Comparison of ENCODE assay signal across 12 cellular contexts in the genomic region with DNA sequence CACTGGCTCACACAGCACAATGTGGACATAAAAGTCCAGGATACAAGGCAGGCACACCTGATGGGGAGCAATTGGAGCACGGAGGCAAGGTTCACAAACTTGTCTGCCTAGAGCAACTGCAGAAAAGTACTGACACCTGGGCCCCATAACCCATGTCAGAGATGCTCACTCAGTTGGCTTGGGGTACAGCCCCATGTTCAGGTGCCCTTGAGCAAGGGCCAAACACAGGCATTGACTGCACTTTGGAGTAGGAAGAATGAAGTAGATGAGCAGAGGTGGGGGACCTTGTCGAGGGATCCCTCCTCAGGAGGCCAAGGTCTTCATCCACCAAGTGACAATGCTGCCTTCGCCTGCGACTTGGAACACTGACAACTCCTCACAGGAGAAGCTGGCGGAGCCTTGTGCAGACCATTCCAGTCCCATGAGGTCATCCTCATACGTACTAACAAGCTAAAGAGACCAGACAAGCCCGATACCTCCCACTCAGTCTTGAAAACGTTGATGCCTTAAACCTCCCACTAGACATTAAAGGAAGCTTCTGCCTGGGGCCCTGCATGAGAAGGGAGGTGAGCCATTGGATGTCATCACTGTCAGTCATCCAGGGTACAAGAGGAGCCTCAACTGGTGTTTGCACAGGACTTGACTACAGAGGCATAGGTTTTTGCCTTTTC. TPM values are rescaled to one million over a fixed set of nuclear protein-coding genes. Genes with fewer than 3 reads are reported as not detected.
DNase-seq lines count a peak whose midpoint lies in the region; ATAC-seq and TF ChIP-seq lines count a peak whose summit lies in the region.
"Had no signal": no experiment of that assay in that cellular context is flagged by ENCODE, and none has a peak within 500 bp of the region (broad histone marks: within the 10 kb centered on the region; RNA-seq: fewer than 3 reads in every experiment).

No MANE protein-coding gene starts in this region.

- H3K9me3 ChIP-seq in endodermal cell (ENCODE audit: control insufficient read depth, low read length) (peaks cover 16% of the 10 kb centered on the region), neuronal stem cell (replicated peaks in 1 of 2; ENCODE audit: control insufficient read depth in 2 of 2, insufficient read depth in 1 of 2, low read depth in 1 of 2, low read length in 2 of 2) (peaks cover 0 to 1% of the 10 kb centered on the region in 2 donors)

- no peak overlapping the region for H2BK5ac ChIP-seq in neuronal stem cell (ENCODE audit: low read length)

- no peak overlapping the region for H3K27ac Mint-ChIP-seq in endodermal cell
- H3K27ac Mint-ChIP-seq: activated CD4-positive, alpha-beta T cell treated with anti-CD3 and anti-CD28 coated beads, Interleukin-2, amount 10 ng/mL, durations not matched to agents 7 days and 5 days had no signal

- H3K4ac ChIP-seq in neuronal stem cell (ENCODE audit: low read length): no peak overlapping the region

- H2AK5ac ChIP-seq in neuronal stem cell (ENCODE audit: low read depth, low read length): peak overlapping the region; percentile 51

- no peak overlapping the region for H2BK120ac ChIP-seq in neuronal stem cell (ENCODE audit: low read depth, low read length)

- no peaks in the 10 kb centered on the region for H3K27me3 ChIP-seq in endodermal cell (ENCODE audit: control insufficient read depth, insufficient read depth, low read length, poor library complexity, severe bottlenecking)
- peaks cover 0 to 4% (median 0%) of the 10 kb centered on the region in 3 experiments for H3K27me3 ChIP-seq in neuronal stem cell (ENCODE audit: control insufficient read depth in 3 of 3, insufficient read depth in 3 of 3, low read depth in 1 of 3, low read length in 3 of 3)

- H3K18ac ChIP-seq in neuronal stem cell (ENCODE audit: low read length): peak overlapping the region; percentile 24

- no peak overlapping the region for H4K91ac ChIP-seq in neuronal stem cell (ENCODE audit: low read depth, low read length, poor library complexity)

- H3K4me2 ChIP-seq in neuronal stem cell (ENCODE audit: insufficient read depth, low read length, poor library complexity, severe bottlenecking): no peak overlapping the region

- H3K79me1 ChIP-seq in neuronal stem cell (ENCODE audit: low read depth, low read length): no peaks in the 10 kb centered on the region

- H3K36me3 Mint-ChIP-seq in endodermal cell (ENCODE audit: low read depth): no peaks in the 10 kb centered on the region
- no peaks in the 10 kb centered on the region for H3K36me3 Mint-ChIP-seq in activated T-cell treated with anti-CD3 and anti-CD28 coated beads, Interleukin-2, amount 50 U/mL, for 4 hours (ENCODE audit: insufficient read depth)

- no peaks in the 10 kb centered on the region for H3K27me3 Mint-ChIP-seq in endodermal cell (ENCODE audit: insufficient read depth)
- peaks cover 9% of the 10 kb centered on the region for H3K27me3 Mint-ChIP-seq in activated T-cell treated with anti-CD3 and anti-CD28 coated beads, Interleukin-2, amount 50 U/mL, for 4 hours (ENCODE audit: low read depth)

- H3K27ac ChIP-seq in endodermal cell (ENCODE audit: low read depth, low read length): no peak overlapping the region
- H3K27ac ChIP-seq in neuronal stem cell (replicated peaks; ENCODE audit: low read length): no peak overlapping the region

- ATAC-seq in activated T-cell treated with anti-CD3 and anti-CD28 coated beads, Interleukin-2, amount 50 U/mL, for 4 hours: no peak

- no peaks in the 10 kb centered on the region for H3K4me1 Mint-ChIP-seq in endodermal cell
- peaks cover 3% of the 10 kb centered on the region for H3K4me1 Mint-ChIP-seq in activated T-cell treated with anti-CD3 and anti-CD28 coated beads, Interleukin-2, amount 50 U/mL, for 4 hours (ENCODE audit: low read depth)

- in situ Hi-C loops in KBM-7 (cut with MboI; ENCODE audit: low pct_unique_long_range_greater_than_20kb, low sequenced_read_pairs): no loop called here

- no peak overlapping the region for H3K9ac ChIP-seq in endodermal cell (ENCODE audit: extremely low read depth, low read length, poor library complexity, severe bottlenecking)
- no peak overlapping the region for H3K9ac ChIP-seq in neuronal stem cell (ENCODE audit: low read depth, low read length, poor library complexity)

- H2BK15ac ChIP-seq in neuronal stem cell (ENCODE audit: low read length): no peak overlapping the region

- DNase-seq in Daoy (ENCODE audit: low read depth) (peak; percentile 60), LNCaP clone FGC (ENCODE audit: low read depth) (peak; percentile 50), endodermal cell (peak; percentile 46), neuronal stem cell (ENCODE audit: low spot score) (no peak), NCI-H128 (lab: John Stamatoyannopoulos, UW; ENCODE audit: unreplicated experiment) (no peak), amygdala (lab: John Stamatoyannopoulos, UW) (no peak), KBM-7 (no peak)
- DNase-seq in activated T-cell treated with anti-CD3 and anti-CD28 coated beads, Interleukin-2, amount 50 U/mL, for 4 hours: no peak
- DNase-seq: activated CD4-positive, alpha-beta T cell treated with anti-CD3 and anti-CD28 coated beads, Interleukin-2, amount 10 ng/mL, durations not matched to agents 7 days and 5 days; activated naive CD4-positive, alpha-beta T cell treated with Interleukin-2 at 50 U/mL for 16 hours; COR-L47; NCI-H526 had no signal

- H3K36me3 ChIP-seq in endodermal cell (ENCODE audit: control insufficient read depth, insufficient read depth, low read length) (no peaks in the 10 kb centered on the region), neuronal stem cell (replicated peaks in 1 of 2; ENCODE audit: control insufficient read depth in 2 of 2, insufficient read depth in 2 of 2, low read length in 2 of 2) (no peaks in the 10 kb centered on the region)

- no peak overlapping the region for H2BK12ac ChIP-seq in neuronal stem cell (ENCODE audit: low read length)

- H3K14ac ChIP-seq in neuronal stem cell (ENCODE audit: low read length): peak overlapping the region; percentile 10

- TF ChIP-seq CTCF in LNCaP clone FGC (IDR thresholded peaks at IDR 0.05; ENCODE audit: control insufficient read depth, extremely low read depth, insufficient read depth) (no peak), endodermal cell (conservative IDR thresholded peaks at IDR 0.05) (no peak)

- peaks cover 14% of the 10 kb centered on the region for H3K9me3 Mint-ChIP-seq in endodermal cell
- peaks cover 3% of the 10 kb centered on the region for H3K9me3 Mint-ChIP-seq in activated T-cell treated with anti-CD3 and anti-CD28 coated beads, Interleukin-2, amount 50 U/mL, for 4 hours

- H3K4me3 ChIP-seq in LNCaP clone FGC (ENCODE audit: low read depth, low read length) (no peak overlapping the region), endodermal cell (ENCODE audit: low read length) (no peak overlapping the region), neuronal stem cell (ENCODE audit: low read length in 2 of 2) (no peak overlapping the region)

- no peaks in the 10 kb centered on the region for H3K4me1 ChIP-seq in endodermal cell (ENCODE audit: control insufficient read depth, insufficient read depth, low read length)
- H3K4me1 ChIP-seq in neuronal stem cell (ENCODE audit: control insufficient read depth in 2 of 2, insufficient read depth in 1 of 2, low read depth in 1 of 2, low read length in 2 of 2): peaks cover 0 to 4% of the 10 kb centered on the region in 2 donors

- no peak overlapping the region for H4K8ac ChIP-seq in neuronal stem cell (ENCODE audit: low read depth, low read length)

- no peak overlapping the region for H3K4me3 Mint-ChIP-seq in endodermal cell
- no peak overlapping the region for H3K4me3 Mint-ChIP-seq in activated T-cell treated with anti-CD3 and anti-CD28 coated beads, Interleukin-2, amount 50 U/mL, for 4 hours
- H3K4me3 Mint-ChIP-seq: activated CD4-positive, alpha-beta T cell treated with anti-CD3 and anti-CD28 coated beads, Interleukin-2, amount 10 ng/mL, durations not matched to agents 7 days and 5 days had no signal

- H2AFZ ChIP-seq in neuronal stem cell (ENCODE audit: low read length): no peak overlapping the region

- WGBS in endodermal cell (ENCODE audit: insufficient coverage in 1 of 2, insufficient read length in 1 of 2), 2 experiments: 69 to 84% methylated on average over 5 to 8 of the region's 8 CpGs
- WGBS in neuronal stem cell (ENCODE audit: extremely low coverage in 2 of 2, insufficient read length in 2 of 2, insufficient replicate concordance in 1 of 2), 2 donors: no CpG with 5 or more reads among the region's 8 CpGs

- H3K23ac ChIP-seq in neuronal stem cell (ENCODE audit: low read depth, low read length, poor library complexity): no peak overlapping the region

RNA-seq across cellular contexts. Expression of gene C14orf180, which starts 42.5 kb away (rescaled TPM):
- not detected in 2 replicates for total RNA-seq in Daoy (2014; rRNA removed; shearing (Covaris generic))
- total RNA-seq in endodermal cell: not detected
- polyA plus RNA-seq in endodermal cell (2013, experiment 1 of 2): not detected
- not detected for polyA plus RNA-seq in endodermal cell (2013, experiment 2 of 2)
- polyA plus RNA-seq in neuronal stem cell (2013, experiment 1 of 2): not detected
- polyA plus RNA-seq in neuronal stem cell (2013, experiment 2 of 2): not detected
- not detected for total RNA-seq in activated T-cell treated with anti-CD3 and anti-CD28 coated beads, Interleukin-2, amount 50 U/mL, for 4 hours
- total RNA-seq: activated CD4-positive, alpha-beta T cell treated with anti-CD3 and anti-CD28 coated beads, Interleukin-2, amount 10 ng/mL, durations not matched to agents 7 days and 5 days had no signal

Comparison
In these comparisons a context has a peak if more than half of its experiments do, and no peak if none do; other contexts are left out.
1. DNase-seq: peak in Daoy (single experiment), LNCaP clone FGC (single experiment) and endodermal cell (single experiment); none in neuronal stem cell (single experiment), activated T-cell treated with anti-CD3 and anti-CD28 coated beads, Interleukin-2, amount 50 U/mL, for 4 hours (single experiment), NCI-H128 (single experiment), amygdala (0 of 56) and KBM-7 (single experiment).